Comparison of ENCODE assay signal across 38 cellular contexts in genomic region chr2:152929628-152930027, GRCh38.
"Had no signal": no experiment of that assay in that cellular context is flagged by ENCODE, and none has a peak within 500 bp of the region (broad histone marks: within the 10 kb centered on the region; RNA-seq: fewer than 3 reads in every experiment).

No MANE protein-coding gene starts in this region.

- H3K9me3 ChIP-seq: adrenal gland, ascending aorta, body of pancreas, breast epithelium, colonic mucosa had no signal

- ATAC-seq: activated naive CD4-positive, alpha-beta T cell treated with anti-CD3 and anti-CD28 coated beads, Interleukin-2, amount 50 U/mL, for 72 hours; activated naive CD8-positive, alpha-beta T cell treated with anti-CD3 and anti-CD28 coated beads, Interleukin-2, amount 50 U/mL, for 24 hours; activated T-cell treated with anti-CD3 and anti-CD28 coated beads, Interleukin-2, amount 50 U/mL, for 72 hours; activated T-helper 17 cell treated with anti-CD3 and anti-CD28 coated beads, Interleukin-2, amount 50 U/mL, for 72 hours; body of pancreas had no signal

- H3K4me3 Mint-ChIP-seq: activated naive CD4-positive, alpha-beta T cell treated with anti-CD3 and anti-CD28 coated beads for 36 hours; activated naive CD4-positive, alpha-beta T cell treated with anti-CD3 and anti-CD28 coated beads, Interleukin-2, amount 10 ng/mL, durations not matched to agents 7 days and 5 days; activated naive CD4-positive, alpha-beta T cell treated with anti-CD3 and anti-CD28 coated beads, Interleukin-2, amount 50 U/mL, for 24 hours; activated naive CD8-positive, alpha-beta T cell; activated naive CD8-positive, alpha-beta T cell treated with anti-CD3 and anti-CD28 coated beads for 36 hours; activated naive CD8-positive, alpha-beta T cell treated with anti-CD3 and anti-CD28 coated beads, Interleukin-2, amount 10 ng/mL, durations not matched to agents 7 days and 5 days; activated naive CD8-positive, alpha-beta T cell treated with anti-CD3 and anti-CD28 coated beads, Interleukin-2, amount 50 U/mL, for 24 hours; activated T-cell treated with anti-CD3 and anti-CD28 coated beads, Interleukin-2, amount 50 U/mL, for 72 hours; activated T-helper 1 cell treated with anti-CD3 and anti-CD28 coated beads, Interleukin-12 subunit alpha, Interleukin-12 subunit beta, Interleukin-2, Interleukin-4 antibody, amounts not matched to agents 30 ng/mL and 10 ng/mL and 1 ng/mL, durations not matched to agents 14 hours and 24 hours and 36 hours; activated T-helper 17 cell treated with anti-CD3 and anti-CD28 coated beads, Interleukin-2, amount 50 U/mL, for 72 hours; brain; central memory CD8-positive, alpha-beta T cell had no signal

- H3K9me3 Mint-ChIP-seq: activated naive CD4-positive, alpha-beta T cell treated with anti-CD3 and anti-CD28 coated beads for 36 hours; activated naive CD4-positive, alpha-beta T cell treated with anti-CD3 and anti-CD28 coated beads, Interleukin-2, amount 10 ng/mL, durations not matched to agents 7 days and 5 days; activated naive CD4-positive, alpha-beta T cell treated with anti-CD3 and anti-CD28 coated beads, Interleukin-2, amount 50 U/mL, for 24 hours; activated naive CD4-positive, alpha-beta T cell treated with anti-CD3 and anti-CD28 coated beads, Interleukin-2, amount 50 U/mL, for 72 hours; activated naive CD8-positive, alpha-beta T cell treated with anti-CD3 and anti-CD28 coated beads for 36 hours; activated naive CD8-positive, alpha-beta T cell treated with anti-CD3 and anti-CD28 coated beads, Interleukin-2, amount 10 ng/mL, durations not matched to agents 7 days and 5 days; activated T-cell treated with anti-CD3 and anti-CD28 coated beads, Interleukin-2, amount 50 U/mL, for 72 hours; activated T-helper 1 cell treated with anti-CD3 and anti-CD28 coated beads, Interleukin-12 subunit alpha, Interleukin-12 subunit beta, Interleukin-2, Interleukin-4 antibody, amounts not matched to agents 30 ng/mL and 10 ng/mL and 1 ng/mL, durations not matched to agents 14 hours and 24 hours and 36 hours; activated T-helper 17 cell treated with anti-CD3 and anti-CD28 coated beads, Interleukin-2, amount 50 U/mL, for 72 hours; activated T-helper 2 cell treated with anti-CD3 and anti-CD28 coated beads, Interferon-gamma antibody, Interleukin-2, Interleukin-4, amounts not matched to agents 10 μg/mL and 5 μg/mL and 100 μg/mL, durations not matched to agents 14 hours and 24 hours and 36 hours; central memory CD8-positive, alpha-beta T cell had no signal

- H3K36me3 ChIP-seq: adrenal gland, ascending aorta, brain microvascular endothelial cell, breast epithelium, cardiac muscle cell, colonic mucosa had no signal

- FAIRE-seq: astrocyte, bronchial epithelial cell had no signal

- DNase-seq: activated effector memory CD4-positive, alpha-beta T cell treated with anti-CD3 and anti-CD28 coated beads, Interleukin-2, amount 50 U/mL, for 16 hours; activated effector memory CD4-positive, alpha-beta T cell treated with Interleukin-2 at 50 U/mL for 16 hours; activated gamma-delta T cell; activated gamma-delta T cell treated with Interleukin-2 at 50 U/mL for 16 hours; activated naive CD4-positive, alpha-beta T cell; activated naive CD4-positive, alpha-beta T cell treated with anti-CD3 and anti-CD28 coated beads for 36 hours; activated naive CD4-positive, alpha-beta T cell treated with anti-CD3 and anti-CD28 coated beads, Interleukin-2, amount 10 ng/mL, durations not matched to agents 7 days and 5 days; activated naive CD4-positive, alpha-beta T cell treated with anti-CD3 and anti-CD28 coated beads, Interleukin-2, amount 50 U/mL, for 16 hours; activated naive CD4-positive, alpha-beta T cell treated with Interleukin-2 at 50 U/mL for 16 hours; activated naive CD8-positive, alpha-beta T cell treated with anti-CD3 and anti-CD28 coated beads for 36 hours; activated naive CD8-positive, alpha-beta T cell treated with anti-CD3 and anti-CD28 coated beads, Interleukin-2, amount 10 ng/mL, durations not matched to agents 7 days and 5 days; activated naive CD8-positive, alpha-beta T cell treated with anti-CD3 and anti-CD28 coated beads, Interleukin-2, amount 50 U/mL, for 24 hours; activated T-cell treated with anti-CD3 and anti-CD28 coated beads, Interleukin-2, amount 50 U/mL, for 48 hours; activated T-cell treated with anti-CD3 and anti-CD28 coated beads, Interleukin-2, amount 50 U/mL, for 72 hours; adrenal gland; amniotic stem cell; amygdala; anterior cingulate cortex; aorta; body of pancreas; brain microvascular endothelial cell; caudate nucleus; central memory CD4-positive, alpha-beta T cell; cerebellar nuclear complex; colonic mucosa had no signal

- H3K27ac Mint-ChIP-seq: activated naive CD4-positive, alpha-beta T cell treated with anti-CD3 and anti-CD28 coated beads for 36 hours; activated naive CD4-positive, alpha-beta T cell treated with anti-CD3 and anti-CD28 coated beads, Interleukin-2, amount 10 ng/mL, durations not matched to agents 7 days and 5 days; activated naive CD4-positive, alpha-beta T cell treated with anti-CD3 and anti-CD28 coated beads, Interleukin-2, amount 50 U/mL, for 24 hours; activated naive CD4-positive, alpha-beta T cell treated with anti-CD3 and anti-CD28 coated beads, Interleukin-2, amount 50 U/mL, for 72 hours; activated naive CD8-positive, alpha-beta T cell; activated naive CD8-positive, alpha-beta T cell treated with anti-CD3 and anti-CD28 coated beads for 36 hours; activated naive CD8-positive, alpha-beta T cell treated with anti-CD3 and anti-CD28 coated beads, Interleukin-2, amount 10 ng/mL, durations not matched to agents 7 days and 5 days; activated naive CD8-positive, alpha-beta T cell treated with anti-CD3 and anti-CD28 coated beads, Interleukin-2, amount 50 U/mL, for 24 hours; activated T-cell treated with anti-CD3 and anti-CD28 coated beads, Interleukin-2, amount 50 U/mL, for 72 hours; activated T-helper 1 cell treated with anti-CD3 and anti-CD28 coated beads, Interleukin-12 subunit alpha, Interleukin-12 subunit beta, Interleukin-2, Interleukin-4 antibody, amounts not matched to agents 30 ng/mL and 10 ng/mL and 1 ng/mL, durations not matched to agents 14 hours and 24 hours and 36 hours; activated T-helper 17 cell treated with anti-CD3 and anti-CD28 coated beads, Interleukin-2, amount 50 U/mL, for 72 hours; activated T-helper 2 cell treated with anti-CD3 and anti-CD28 coated beads, Interferon-gamma antibody, Interleukin-2, Interleukin-4, amounts not matched to agents 10 μg/mL and 5 μg/mL and 100 μg/mL, durations not matched to agents 14 hours and 24 hours and 36 hours; brain had no signal

- H3K27me3 Mint-ChIP-seq: activated naive CD4-positive, alpha-beta T cell treated with anti-CD3 and anti-CD28 coated beads, Interleukin-2, amount 10 ng/mL, durations not matched to agents 7 days and 5 days; activated naive CD4-positive, alpha-beta T cell treated with anti-CD3 and anti-CD28 coated beads, Interleukin-2, amount 50 U/mL, for 24 hours; activated naive CD8-positive, alpha-beta T cell; activated naive CD8-positive, alpha-beta T cell treated with anti-CD3 and anti-CD28 coated beads, Interleukin-2, amount 10 ng/mL, durations not matched to agents 7 days and 5 days; activated naive CD8-positive, alpha-beta T cell treated with anti-CD3 and anti-CD28 coated beads, Interleukin-2, amount 50 U/mL, for 24 hours; central memory CD8-positive, alpha-beta T cell had no signal

- H3K4me1 Mint-ChIP-seq: activated naive CD4-positive, alpha-beta T cell treated with anti-CD3 and anti-CD28 coated beads, Interleukin-2, amount 10 ng/mL, durations not matched to agents 7 days and 5 days; activated naive CD4-positive, alpha-beta T cell treated with anti-CD3 and anti-CD28 coated beads, Interleukin-2, amount 50 U/mL, for 24 hours; activated naive CD8-positive, alpha-beta T cell treated with anti-CD3 and anti-CD28 coated beads for 36 hours; activated naive CD8-positive, alpha-beta T cell treated with anti-CD3 and anti-CD28 coated beads, Interleukin-2, amount 10 ng/mL, durations not matched to agents 7 days and 5 days; activated naive CD8-positive, alpha-beta T cell treated with anti-CD3 and anti-CD28 coated beads, Interleukin-2, amount 50 U/mL, for 24 hours; activated T-helper 17 cell treated with anti-CD3 and anti-CD28 coated beads, Interleukin-2, amount 50 U/mL, for 72 hours; central memory CD8-positive, alpha-beta T cell had no signal

- H3K36me3 Mint-ChIP-seq: activated naive CD4-positive, alpha-beta T cell treated with anti-CD3 and anti-CD28 coated beads, Interleukin-2, amount 10 ng/mL, durations not matched to agents 7 days and 5 days; activated naive CD4-positive, alpha-beta T cell treated with anti-CD3 and anti-CD28 coated beads, Interleukin-2, amount 50 U/mL, for 24 hours; activated naive CD4-positive, alpha-beta T cell treated with anti-CD3 and anti-CD28 coated beads, Interleukin-2, amount 50 U/mL, for 72 hours; activated naive CD8-positive, alpha-beta T cell; activated naive CD8-positive, alpha-beta T cell treated with anti-CD3 and anti-CD28 coated beads for 36 hours; activated naive CD8-positive, alpha-beta T cell treated with anti-CD3 and anti-CD28 coated beads, Interleukin-2, amount 10 ng/mL, durations not matched to agents 7 days and 5 days; brain had no signal

- H3K27ac ChIP-seq: adrenal gland, ascending aorta, body of pancreas, brain microvascular endothelial cell, breast epithelium, cardiac muscle cell, colonic mucosa had no signal

- H3K4me3 ChIP-seq: adrenal gland, ascending aorta, body of pancreas, breast epithelium, cardiac muscle cell, colonic mucosa had no signal

- H3K27me3 ChIP-seq: adrenal gland, ascending aorta, body of pancreas, brain microvascular endothelial cell, breast epithelium, cardiac muscle cell, colonic mucosa had no signal

- H3K4me1 ChIP-seq: adrenal gland, ascending aorta, body of pancreas, breast epithelium, colonic mucosa had no signal
